Comparison of ENCODE assay signal across 8 cellular contexts in the genomic region with DNA sequence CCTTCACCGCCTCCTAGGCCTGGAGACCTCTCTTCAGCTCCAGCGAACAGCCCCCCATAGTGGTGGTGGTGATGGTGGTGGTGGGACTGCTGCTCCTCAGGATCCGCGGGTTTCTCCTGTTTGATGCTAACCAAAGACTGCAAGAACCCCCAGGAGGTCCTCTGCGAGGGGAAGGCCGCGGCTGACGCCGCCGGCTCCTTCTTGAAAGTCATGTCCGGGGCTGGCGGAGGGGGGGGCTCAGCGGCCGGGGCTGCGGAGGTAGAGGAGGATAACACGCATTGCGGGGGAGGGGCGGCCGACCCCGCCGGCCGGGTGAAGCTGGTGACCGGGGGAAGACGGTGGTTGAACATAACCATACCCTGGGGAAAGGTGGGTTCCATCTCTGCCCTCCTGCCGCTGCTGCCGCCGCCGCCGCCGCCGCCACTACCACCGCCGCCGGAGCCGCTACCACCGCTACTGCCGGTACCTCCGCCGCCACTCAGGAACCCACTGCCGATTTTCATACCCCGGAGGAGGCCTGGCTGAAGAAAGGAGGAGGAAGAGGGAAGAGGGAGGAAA. TPM values are rescaled to one million over a fixed set of nuclear protein-coding genes. Genes with fewer than 3 reads are reported as not detected.
A peak's percentile ranks its signal among the peaks of the same experiment; 100 is the strongest.
DNase-seq lines count a peak whose midpoint lies in the region; ATAC-seq and TF ChIP-seq lines count a peak whose summit lies in the region.

No MANE protein-coding gene starts in this region.

- H3K4me3 Mint-ChIP-seq in activated CD8-positive, alpha-beta T cell treated with anti-CD3 and anti-CD28 coated beads, Interleukin-2, amount 10 ng/mL, durations not matched to agents 7 days and 5 days: peak overlapping the region; percentile 91
- H3K4me3 Mint-ChIP-seq in neural crest cell: peak overlapping the region; percentile 99

- CTCF ChIA-PET in activated CD8-positive, alpha-beta T cell treated with anti-CD3 and anti-CD28 coated beads, Interleukin-2, amount 10 ng/mL, durations not matched to agents 7 days and 5 days (lab: Charles Lee): no interaction called here

- ATAC-seq in GM19351 (IDR thresholded peaks at IDR 0.05; ENCODE audit: unreplicated experiment): peak; percentile 28
- ATAC-seq in HG03457 (IDR thresholded peaks at IDR 0.05; ENCODE audit: unreplicated experiment): peak; percentile 21
- ATAC-seq in activated CD8-positive, alpha-beta T cell treated with anti-CD3 and anti-CD28 coated beads, Interleukin-2, amount 10 ng/mL, durations not matched to agents 7 days and 5 days: peak; percentile 41

- H3K27ac ChIP-seq in esophagus muscularis mucosa (replicated peaks in 1 of 4) (peak overlapping the region; percentile 89 to 93 (median 90)), testis (peak overlapping the region; percentile 79 to 81)

- no peaks in the 10 kb centered on the region for H3K27me3 ChIP-seq in esophagus muscularis mucosa
- no peaks in the 10 kb centered on the region for H3K27me3 ChIP-seq in testis

- intact Hi-C loops in esophagus muscularis mucosa (cut with DNase I) (no loop called here), testis (cut with DNase I; ENCODE audit: low total_unique reads) (no loop called here)

- H3K9me3 ChIP-seq in esophagus muscularis mucosa (no peaks in the 10 kb centered on the region), testis (no peaks in the 10 kb centered on the region)

- POLR2A ChIA-PET in activated CD8-positive, alpha-beta T cell treated with anti-CD3 and anti-CD28 coated beads, Interleukin-2, amount 10 ng/mL, durations not matched to agents 7 days and 5 days (lab: Charles Lee): interaction anchor here (1.0 to 1.3 kb wide), 3 partner anchors 11 to 61 kb away, joined by 3 to 4 read pairs (median 3); no protein-coding TSS in a partner anchor

- H3K36me3 ChIP-seq in esophagus muscularis mucosa: peaks cover 0 to 8% (median 2%) of the 10 kb centered on the region in 4 donors
- H3K36me3 ChIP-seq in testis (ENCODE audit: low read depth, missing control alignments): no peaks in the 10 kb centered on the region

- TF ChIP-seq CTCF in esophagus muscularis mucosa (IDR thresholded peaks at IDR 0.05) (no peak), neural crest cell (conservative IDR thresholded peaks at IDR 0.05) (no peak), testis (IDR thresholded peaks at IDR 0.05) (no peak)

- DNase-seq in AG20443 (ENCODE audit: low spot score) (peak; percentile 31), esophagus muscularis mucosa (ENCODE audit: extremely low spot score) (no peak), neural crest cell (ENCODE audit: low read depth, low spot score) (no peak), testis (peak; percentile 54), mucosa of gallbladder (ENCODE audit: low spot score) (no peak)
- peak; percentile 54 for DNase-seq in activated CD8-positive, alpha-beta T cell treated with anti-CD3 and anti-CD28 coated beads, Interleukin-2, amount 10 ng/mL, durations not matched to agents 7 days and 5 days

- peaks cover 46% of the 10 kb centered on the region for H3K36me3 Mint-ChIP-seq in activated CD8-positive, alpha-beta T cell treated with anti-CD3 and anti-CD28 coated beads, Interleukin-2, amount 10 ng/mL, durations not matched to agents 7 days and 5 days (ENCODE audit: low read depth)
- H3K36me3 Mint-ChIP-seq in neural crest cell (ENCODE audit: low read depth): peaks cover 41% of the 10 kb centered on the region

- TF ChIP-seq POLR2A in esophagus muscularis mucosa (IDR thresholded peaks at IDR 0.05; ENCODE audit: low read depth): no peak
- TF ChIP-seq POLR2A in testis (IDR thresholded peaks at IDR 0.05): no peak

- peaks cover 2% of the 10 kb centered on the region for H3K27me3 Mint-ChIP-seq in activated CD8-positive, alpha-beta T cell treated with anti-CD3 and anti-CD28 coated beads, Interleukin-2, amount 10 ng/mL, durations not matched to agents 7 days and 5 days (ENCODE audit: low read depth)
- peaks cover 24% of the 10 kb centered on the region for H3K27me3 Mint-ChIP-seq in neural crest cell (ENCODE audit: low read depth)

- H3K9me3 Mint-ChIP-seq in activated CD8-positive, alpha-beta T cell treated with anti-CD3 and anti-CD28 coated beads, Interleukin-2, amount 10 ng/mL, durations not matched to agents 7 days and 5 days (ENCODE audit: insufficient read depth): no peaks in the 10 kb centered on the region
- H3K9me3 Mint-ChIP-seq in neural crest cell: peaks cover 8% of the 10 kb centered on the region

- 2% methylated on average over 19 of the region's 41 CpGs for WGBS in esophagus muscularis mucosa
- 0 to 2% methylated on average over 3 to 31 of the region's 41 CpGs for WGBS in testis, 2 donors

- H3K27ac Mint-ChIP-seq in activated CD8-positive, alpha-beta T cell treated with anti-CD3 and anti-CD28 coated beads, Interleukin-2, amount 10 ng/mL, durations not matched to agents 7 days and 5 days: peak overlapping the region; percentile 93
- H3K27ac Mint-ChIP-seq in neural crest cell (ENCODE audit: unreplicated experiment): peak overlapping the region; percentile 79

- H3K4me1 Mint-ChIP-seq in activated CD8-positive, alpha-beta T cell treated with anti-CD3 and anti-CD28 coated beads, Interleukin-2, amount 10 ng/mL, durations not matched to agents 7 days and 5 days (ENCODE audit: low read depth): peaks cover 51% of the 10 kb centered on the region
- H3K4me1 Mint-ChIP-seq in neural crest cell: peaks cover 63% of the 10 kb centered on the region

- TF ChIP-seq EP300 in esophagus muscularis mucosa (IDR thresholded peaks at IDR 0.05): no peak

- H3K4me3 ChIP-seq in esophagus muscularis mucosa (peak overlapping the region; percentile 88 to 98 (median 94)), testis (peak overlapping the region; percentile 89 to 99)

- H3K4me1 ChIP-seq in esophagus muscularis mucosa (peaks cover 36 to 54% (median 46%) of the 10 kb centered on the region in 4 donors), testis (peaks cover 5% of the 10 kb centered on the region)

RNA-seq across cellular contexts. Expression of gene ZNF281, which starts 0.6 kb away (rescaled TPM):
- total RNA-seq in activated CD8-positive, alpha-beta T cell treated with anti-CD3 and anti-CD28 coated beads, Interleukin-2, amount 10 ng/mL, durations not matched to agents 7 days and 5 days: 10 to 100 TPM; 13.5 to 14.3 TPM
- total RNA-seq in esophagus muscularis mucosa (10 to 100 TPM; 10.4 to 14.1 (median 12.4) TPM), neural crest cell (36.5 and 37.5 TPM in 2 replicates), testis (10 to 100 TPM; 17.5 to 21.7 TPM), mucosa of gallbladder (11.4 TPM)
- 18.0 TPM for polyA plus RNA-seq in testis (ENCODE audit: insufficient read depth, low read depth, low replicate concordance)

Comparison
In these comparisons a context has a peak if more than half of its experiments do, and no peak if none do; other contexts are left out.
1. DNase-seq: peak in AG20443 (single experiment), activated CD8-positive, alpha-beta T cell treated with anti-CD3 and anti-CD28 coated beads, Interleukin-2, amount 10 ng/mL, durations not matched to agents 7 days and 5 days (single experiment) and testis (single experiment); none in esophagus muscularis mucosa (single experiment), neural crest cell (single experiment) and mucosa of gallbladder (single experiment).
2. Peak in every context shown above with its lines, with median percentiles within 50 percentile points of each other: ATAC-seq.